In the genomic region with DNA sequence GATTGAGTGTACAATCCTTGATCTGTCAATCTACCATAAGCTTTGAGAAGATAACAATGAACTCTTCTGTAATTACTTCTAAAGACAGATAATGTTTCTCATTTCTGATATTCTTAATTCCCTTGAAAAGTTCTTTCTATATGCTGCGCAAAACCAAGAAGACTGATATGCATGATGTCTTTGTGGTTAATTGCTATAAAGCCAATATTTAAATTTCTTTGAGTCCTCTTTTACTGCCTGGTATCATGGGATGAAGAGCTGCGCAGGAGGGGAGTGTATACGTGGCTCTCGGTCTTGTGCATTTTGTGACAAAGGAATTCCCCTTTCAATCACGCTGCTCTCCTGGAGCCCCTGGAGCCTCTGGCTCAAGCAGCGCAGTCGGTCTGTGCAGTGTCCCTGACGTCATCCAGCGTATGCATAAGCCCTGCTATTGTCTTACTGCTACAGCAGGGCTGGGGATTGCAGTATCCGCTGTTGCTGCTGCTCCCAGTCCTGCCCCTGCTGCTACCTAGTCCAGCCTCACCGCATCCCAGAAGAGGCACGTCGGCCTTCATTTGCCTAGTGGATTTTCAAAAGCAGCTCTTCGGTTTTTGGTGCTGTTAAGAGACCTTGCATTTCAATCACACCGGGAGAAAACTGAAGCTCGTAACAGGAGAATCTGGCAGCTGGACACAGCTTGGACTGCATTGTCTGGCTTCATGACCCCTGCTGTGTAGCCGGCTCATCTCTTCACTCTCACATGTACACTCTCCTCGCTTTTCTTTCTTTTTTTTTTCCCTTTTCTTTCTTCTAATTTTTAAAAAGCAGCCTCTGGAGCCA, we compare ENCODE assay signal across 1 cellular context.
TF ChIP-seq lines count a peak whose summit lies in the region.

No MANE protein-coding gene starts in this region.

TF ChIP-seq in WTC11, 78 proteins besides CTCF, POLR2A, EP300 and RAD21 (continued from another document):
- TF ChIP-seq, protein P1, sequence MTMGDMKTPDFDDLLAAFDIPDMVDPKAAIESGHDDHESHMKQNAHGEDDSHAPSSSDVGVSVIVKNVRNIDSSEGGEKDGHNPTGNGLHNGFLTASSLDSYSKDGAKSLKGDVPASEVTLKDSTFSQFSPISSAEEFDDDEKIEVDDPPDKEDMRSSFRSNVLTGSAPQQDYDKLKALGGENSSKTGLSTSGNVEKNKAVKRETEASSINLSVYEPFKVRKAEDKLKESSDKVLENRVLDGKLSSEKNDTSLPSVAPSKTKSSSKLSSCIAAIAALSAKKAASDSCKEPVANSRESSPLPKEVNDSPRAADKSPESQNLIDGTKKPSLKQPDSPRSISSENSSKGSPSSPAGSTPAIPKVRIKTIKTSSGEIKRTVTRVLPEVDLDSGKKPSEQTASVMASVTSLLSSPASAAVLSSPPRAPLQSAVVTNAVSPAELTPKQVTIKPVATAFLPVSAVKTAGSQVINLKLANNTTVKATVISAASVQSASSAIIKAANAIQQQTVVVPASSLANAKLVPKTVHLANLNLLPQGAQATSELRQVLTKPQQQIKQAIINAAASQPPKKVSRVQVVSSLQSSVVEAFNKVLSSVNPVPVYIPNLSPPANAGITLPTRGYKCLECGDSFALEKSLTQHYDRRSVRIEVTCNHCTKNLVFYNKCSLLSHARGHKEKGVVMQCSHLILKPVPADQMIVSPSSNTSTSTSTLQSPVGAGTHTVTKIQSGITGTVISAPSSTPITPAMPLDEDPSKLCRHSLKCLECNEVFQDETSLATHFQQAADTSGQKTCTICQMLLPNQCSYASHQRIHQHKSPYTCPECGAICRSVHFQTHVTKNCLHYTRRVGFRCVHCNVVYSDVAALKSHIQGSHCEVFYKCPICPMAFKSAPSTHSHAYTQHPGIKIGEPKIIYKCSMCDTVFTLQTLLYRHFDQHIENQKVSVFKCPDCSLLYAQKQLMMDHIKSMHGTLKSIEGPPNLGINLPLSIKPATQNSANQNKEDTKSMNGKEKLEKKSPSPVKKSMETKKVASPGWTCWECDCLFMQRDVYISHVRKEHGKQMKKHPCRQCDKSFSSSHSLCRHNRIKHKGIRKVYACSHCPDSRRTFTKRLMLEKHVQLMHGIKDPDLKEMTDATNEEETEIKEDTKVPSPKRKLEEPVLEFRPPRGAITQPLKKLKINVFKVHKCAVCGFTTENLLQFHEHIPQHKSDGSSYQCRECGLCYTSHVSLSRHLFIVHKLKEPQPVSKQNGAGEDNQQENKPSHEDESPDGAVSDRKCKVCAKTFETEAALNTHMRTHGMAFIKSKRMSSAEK (CRISPR knock-in tag; IDR thresholded peaks at IDR 0.05; ENCODE audit: borderline replicate concordance) = no peak
- no peak for TF ChIP-seq EMX1 (CRISPR knock-in tag; IDR thresholded peaks at IDR 0.05)
TF ChIP-seq in WTC11: peak in this region for 0.
